1 cellular context compared by ENCODE assay signal in the genomic region with DNA sequence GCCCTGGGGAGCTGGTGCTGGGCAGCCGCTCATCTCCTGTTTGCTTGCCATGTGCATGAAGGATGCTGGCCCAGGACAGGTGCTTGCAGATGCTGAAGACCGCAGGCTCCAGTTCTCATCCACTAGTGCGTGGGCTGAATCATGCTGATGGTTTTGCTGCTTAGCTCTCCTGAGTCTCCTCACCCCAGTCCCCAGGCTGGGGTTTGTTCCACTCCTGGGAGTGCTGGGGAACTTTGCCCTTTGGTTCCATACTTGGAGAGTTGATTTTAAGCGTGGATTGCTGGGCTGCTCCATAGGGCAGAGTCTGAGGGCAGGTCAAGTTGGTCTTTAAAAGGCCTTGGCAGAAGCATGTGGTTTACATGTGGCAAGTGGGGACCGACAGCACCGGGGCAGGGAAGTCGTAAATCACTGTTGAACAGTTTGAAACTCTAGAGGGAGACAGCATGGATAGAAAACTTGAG.
TF ChIP-seq lines count a peak whose summit lies in the region.

No MANE protein-coding gene starts in this region.

TF ChIP-seq in K562, 482 proteins besides CTCF, POLR2A, EP300 and RAD21 (continued from another document and continues in another):
- no peak for TF ChIP-seq HBP1 (CRISPR knock-in tag; IDR thresholded peaks at IDR 0.05)
- no peak for TF ChIP-seq HOXB6 (CRISPR knock-in tag; IDR thresholded peaks at IDR 0.05; ENCODE audit: borderline replicate concordance)
- TF ChIP-seq, protein P1, sequence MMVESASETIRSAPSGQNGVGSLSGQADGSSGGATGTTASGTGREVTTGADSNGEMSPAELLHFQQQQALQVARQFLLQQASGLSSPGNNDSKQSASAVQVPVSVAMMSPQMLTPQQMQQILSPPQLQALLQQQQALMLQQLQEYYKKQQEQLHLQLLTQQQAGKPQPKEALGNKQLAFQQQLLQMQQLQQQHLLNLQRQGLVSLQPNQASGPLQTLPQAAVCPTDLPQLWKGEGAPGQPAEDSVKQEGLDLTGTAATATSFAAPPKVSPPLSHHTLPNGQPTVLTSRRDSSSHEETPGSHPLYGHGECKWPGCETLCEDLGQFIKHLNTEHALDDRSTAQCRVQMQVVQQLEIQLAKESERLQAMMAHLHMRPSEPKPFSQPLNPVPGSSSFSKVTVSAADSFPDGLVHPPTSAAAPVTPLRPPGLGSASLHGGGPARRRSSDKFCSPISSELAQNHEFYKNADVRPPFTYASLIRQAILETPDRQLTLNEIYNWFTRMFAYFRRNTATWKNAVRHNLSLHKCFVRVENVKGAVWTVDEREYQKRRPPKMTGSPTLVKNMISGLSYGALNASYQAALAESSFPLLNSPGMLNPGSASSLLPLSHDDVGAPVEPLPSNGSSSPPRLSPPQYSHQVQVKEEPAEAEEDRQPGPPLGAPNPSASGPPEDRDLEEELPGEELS (CRISPR knock-in tag; IDR thresholded peaks at IDR 0.05; ENCODE audit: borderline replicate concordance): peak; percentile 69; the same call in 1 of the 2 replicates
- no peak for TF ChIP-seq MXD1 (CRISPR knock-in tag; IDR thresholded peaks at IDR 0.05; ENCODE audit: borderline replicate concordance, poor library complexity, severe bottlenecking)
- no peak for TF ChIP-seq CLOCK (CRISPR knock-in tag; IDR thresholded peaks at IDR 0.05; ENCODE audit: borderline replicate concordance)
- no peak for TF ChIP-seq ARHGAP35 (IDR thresholded peaks at IDR 0.05; ENCODE audit: partially characterized antibody)
- TF ChIP-seq ZBTB8A (IDR thresholded peaks at IDR 0.05; ENCODE audit: partially characterized antibody): no peak
- TF ChIP-seq LARP7 (IDR thresholded peaks at IDR 0.05): no peak
- no peak for TF ChIP-seq PHF21A (IDR thresholded peaks at IDR 0.05; ENCODE audit: borderline replicate concordance, low read depth)
- no peak; a peak in 1 of 4 replicates for TF ChIP-seq TBL1XR1 (IDR thresholded peaks at IDR 0.05; ENCODE audit: low read length in 2 of 2)
- TF ChIP-seq, protein P2, sequence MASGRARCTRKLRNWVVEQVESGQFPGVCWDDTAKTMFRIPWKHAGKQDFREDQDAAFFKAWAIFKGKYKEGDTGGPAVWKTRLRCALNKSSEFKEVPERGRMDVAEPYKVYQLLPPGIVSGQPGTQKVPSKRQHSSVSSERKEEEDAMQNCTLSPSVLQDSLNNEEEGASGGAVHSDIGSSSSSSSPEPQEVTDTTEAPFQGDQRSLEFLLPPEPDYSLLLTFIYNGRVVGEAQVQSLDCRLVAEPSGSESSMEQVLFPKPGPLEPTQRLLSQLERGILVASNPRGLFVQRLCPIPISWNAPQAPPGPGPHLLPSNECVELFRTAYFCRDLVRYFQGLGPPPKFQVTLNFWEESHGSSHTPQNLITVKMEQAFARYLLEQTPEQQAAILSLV (tag; IDR thresholded peaks at IDR 0.05): 0 out of 2 replicates have a peak, but pooled peaks have one; percentile 22
- TF ChIP-seq, protein P3, sequence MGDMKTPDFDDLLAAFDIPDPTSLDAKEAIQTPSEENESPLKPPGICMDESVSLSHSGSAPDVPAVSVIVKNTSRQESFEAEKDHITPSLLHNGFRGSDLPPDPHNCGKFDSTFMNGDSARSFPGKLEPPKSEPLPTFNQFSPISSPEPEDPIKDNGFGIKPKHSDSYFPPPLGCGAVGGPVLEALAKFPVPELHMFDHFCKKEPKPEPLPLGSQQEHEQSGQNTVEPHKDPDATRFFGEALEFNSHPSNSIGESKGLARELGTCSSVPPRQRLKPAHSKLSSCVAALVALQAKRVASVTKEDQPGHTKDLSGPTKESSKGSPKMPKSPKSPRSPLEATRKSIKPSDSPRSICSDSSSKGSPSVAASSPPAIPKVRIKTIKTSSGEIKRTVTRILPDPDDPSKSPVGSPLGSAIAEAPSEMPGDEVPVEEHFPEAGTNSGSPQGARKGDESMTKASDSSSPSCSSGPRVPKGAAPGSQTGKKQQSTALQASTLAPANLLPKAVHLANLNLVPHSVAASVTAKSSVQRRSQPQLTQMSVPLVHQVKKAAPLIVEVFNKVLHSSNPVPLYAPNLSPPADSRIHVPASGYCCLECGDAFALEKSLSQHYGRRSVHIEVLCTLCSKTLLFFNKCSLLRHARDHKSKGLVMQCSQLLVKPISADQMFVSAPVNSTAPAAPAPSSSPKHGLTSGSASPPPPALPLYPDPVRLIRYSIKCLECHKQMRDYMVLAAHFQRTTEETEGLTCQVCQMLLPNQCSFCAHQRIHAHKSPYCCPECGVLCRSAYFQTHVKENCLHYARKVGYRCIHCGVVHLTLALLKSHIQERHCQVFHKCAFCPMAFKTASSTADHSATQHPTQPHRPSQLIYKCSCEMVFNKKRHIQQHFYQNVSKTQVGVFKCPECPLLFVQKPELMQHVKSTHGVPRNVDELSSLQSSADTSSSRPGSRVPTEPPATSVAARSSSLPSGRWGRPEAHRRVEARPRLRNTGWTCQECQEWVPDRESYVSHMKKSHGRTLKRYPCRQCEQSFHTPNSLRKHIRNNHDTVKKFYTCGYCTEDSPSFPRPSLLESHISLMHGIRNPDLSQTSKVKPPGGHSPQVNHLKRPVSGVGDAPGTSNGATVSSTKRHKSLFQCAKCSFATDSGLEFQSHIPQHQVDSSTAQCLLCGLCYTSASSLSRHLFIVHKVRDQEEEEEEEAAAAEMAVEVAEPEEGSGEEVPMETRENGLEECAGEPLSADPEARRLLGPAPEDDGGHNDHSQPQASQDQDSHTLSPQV (IDR thresholded peaks at IDR 0.05): peak; percentile 98
- TF ChIP-seq ZBTB40 (IDR thresholded peaks at IDR 0.05): no peak
- TF ChIP-seq ZBTB40 (CRISPR knock-in tag; IDR thresholded peaks at IDR 0.05): no peak
- TF ChIP-seq ETV5 (CRISPR knock-in tag; IDR thresholded peaks at IDR 0.05; ENCODE audit: low read depth): peak; percentile 34; the same call in 1 of the 2 replicates
- no peak for TF ChIP-seq MITF (IDR thresholded peaks at IDR 0.05)
- no peak for TF ChIP-seq SRSF1 (IDR thresholded peaks at IDR 0.05; ENCODE audit: low read depth, low read length)
- no peak for TF ChIP-seq BCLAF1 (IDR thresholded peaks at IDR 0.05; ENCODE audit: borderline replicate concordance in 1 of 2, control insufficient read depth in 1 of 2, low read depth in 2 of 2, low read length in 1 of 2)
- no peak for TF ChIP-seq GABPA (tag; conservative IDR thresholded peaks at IDR 0.05; ENCODE audit: low read depth)
- no peak for TF ChIP-seq RUNX1 (IDR thresholded peaks at IDR 0.05; ENCODE audit: low read depth)
